In genomic region chr13:104843328-104843727, GRCh38 we compare ENCODE assay signal across 10 cellular contexts.
"Had no signal": no experiment of that assay in that cellular context is flagged by ENCODE, and none has a peak within 500 bp of the region (broad histone marks: within the 10 kb centered on the region; RNA-seq: fewer than 3 reads in every experiment).

No MANE protein-coding gene starts in this region.

- H3K4me1 Mint-ChIP-seq: IgD-negative memory B cell had no signal

- H3K27ac ChIP-seq: HL-60 had no signal

- H3K4me3 ChIP-seq: HAP-1, K562 had no signal

- H3K4me3 Mint-ChIP-seq: HFFc6, IgD-negative memory B cell had no signal

- H3K36me3 Mint-ChIP-seq: IgD-negative memory B cell had no signal

- H3K9me3 ChIP-seq: HAP-1 had no signal

- H3K4me1 ChIP-seq: HAP-1 had no signal

- H3K36me3 ChIP-seq: HAP-1 had no signal

- H3K27ac Mint-ChIP-seq: HFFc6, IgD-negative memory B cell had no signal

- ATAC-seq: HCT116, HepG2, K562 had no signal

- DNase-seq: GOT3, H7, HFFc6, KG1 had no signal
